ENCODE assay signal across 8 cellular contexts in the genomic region with DNA sequence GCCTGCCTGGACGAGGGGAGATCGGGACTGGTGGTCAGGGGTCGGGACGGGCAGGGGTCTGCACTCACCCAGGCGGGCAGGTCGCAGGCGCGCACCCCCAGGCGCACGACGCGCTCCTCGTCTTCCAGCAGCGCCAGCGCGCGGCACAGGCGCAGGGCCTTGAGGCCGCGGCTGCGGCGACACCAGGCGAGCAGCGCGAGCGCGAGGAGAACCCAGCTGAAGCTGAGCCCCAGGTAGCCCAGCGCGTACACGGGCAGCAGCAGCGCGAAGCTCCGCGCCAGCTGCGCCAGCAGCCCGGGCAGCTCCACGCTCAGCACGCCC. TPM values are rescaled to one million over a fixed set of nuclear protein-coding genes. Genes with fewer than 3 reads are reported as not detected.
DNase-seq lines count a peak whose midpoint lies in the region; ATAC-seq and TF ChIP-seq lines count a peak whose summit lies in the region.

No MANE protein-coding gene starts in this region.

- peak overlapping the region; percentile 93 to 98 for H3K9ac ChIP-seq in colonic mucosa (ENCODE audit: low read depth in 2 of 2, low read length in 2 of 2)

- DNase-seq in NCI-H2196 (lab: John Stamatoyannopoulos, UW; ENCODE audit: unreplicated experiment) (peak; percentile 35), NCI-H2196 treated with DMSO at 0.1 percent for 48 hours (lab: John Stamatoyannopoulos, UW; ENCODE audit: unreplicated experiment) (no peak), T-helper 17 cell (no peak), colonic mucosa (peak; percentile 50), left lung (peak in 1 of 2 donors; percentile 71)
- DNase-seq in stimulated activated CD4-positive, alpha-beta T cell treated with anti-CD3 and anti-CD28 coated beads, Interleukin-4, amount 100 ng/mL, for 1 hour, result peak; percentile 68

- H3K9me3 ChIP-seq in T-helper 17 cell (ENCODE audit: control insufficient read depth, low read length, poor library complexity, severe bottlenecking) (no peaks in the 10 kb centered on the region), colonic mucosa (no peaks in the 10 kb centered on the region), left lung (no peaks in the 10 kb centered on the region)

- TF ChIP-seq CTCF in colonic mucosa (IDR thresholded peaks at IDR 0.05) (no peak), left lung (IDR thresholded peaks at IDR 0.05) (no peak)

- H3K36me3 Mint-ChIP-seq in IgD-negative memory B cell (no peaks in the 10 kb centered on the region), T-helper 17 cell (ENCODE audit: low read depth) (peaks cover 7% of the 10 kb centered on the region)

- H3K27me3 ChIP-seq in colonic mucosa, result no peaks in the 10 kb centered on the region
- H3K27me3 ChIP-seq in left lung, result no peaks in the 10 kb centered on the region

- H3K36me3 ChIP-seq in colonic mucosa (no peaks in the 10 kb centered on the region), left lung (no peaks in the 10 kb centered on the region)

- H3K4me3 Mint-ChIP-seq in IgD-negative memory B cell (peak overlapping the region; percentile 85 to 96 (median 91)), T-helper 17 cell (peak overlapping the region; percentile 95)

- no peaks in the 10 kb centered on the region for H3K9me3 Mint-ChIP-seq in IgD-negative memory B cell

- H3K4me1 ChIP-seq in colonic mucosa (peaks cover 3% of the 10 kb centered on the region), left lung (peaks cover 0 to 39% of the 10 kb centered on the region in 2 donors)

- intact Hi-C loops in colonic mucosa (cut with DNase I) (loop anchor here (5.0 kb wide), 2 partner anchors 52 to 122 kb away; no protein-coding TSS in a partner anchor), left lung (cut with DNase I) (no loop called here)

- ATAC-seq in GM21737 (IDR thresholded peaks at IDR 0.05; ENCODE audit: unreplicated experiment), result peak; percentile 45
- peak; percentile 55 for ATAC-seq in T-helper 17 cell
- ATAC-seq in left lung, result peak; percentile 51

- H3K4me1 Mint-ChIP-seq in IgD-negative memory B cell (peaks cover 19 to 26% (median 20%) of the 10 kb centered on the region in 3 donors), T-helper 17 cell (peaks cover 26% of the 10 kb centered on the region)

- H3K27ac Mint-ChIP-seq in IgD-negative memory B cell (peak overlapping the region in 2 of 3 donors; percentile 92 to 98), T-helper 17 cell (peak overlapping the region; percentile 97)

- H3K27ac ChIP-seq in colonic mucosa (peak overlapping the region; percentile 99), left lung (peak overlapping the region; percentile 97 to 99)

- H3K27me3 Mint-ChIP-seq in IgD-negative memory B cell, result no peaks in the 10 kb centered on the region
- no peaks in the 10 kb centered on the region for H3K27me3 Mint-ChIP-seq in T-helper 17 cell

- H3K4me3 ChIP-seq in colonic mucosa (peak overlapping the region; percentile 84), left lung (peak overlapping the region; percentile 79 to 84)

RNA-seq across cellular contexts. Expression of a gene that starts 0.3 kb away (rescaled TPM):
- 13.2 TPM for polyA plus RNA-seq in IgD-negative memory B cell
- total RNA-seq in T-helper 17 cell, result 100 to 1,000 TPM; 104 to 113 TPM
- 100 to 1,000 TPM in 1 of 2 donors, 10 to 100 TPM in 1; 57.5 to 105 TPM for total RNA-seq in colonic mucosa
- 10 to 100 TPM; 69.7 to 75.7 TPM for total RNA-seq in left lung

RNA-seq across cellular contexts. Expression of a gene that starts 27.4 kb away (rescaled TPM):
- polyA plus RNA-seq in IgD-negative memory B cell, result 15.6 TPM
- total RNA-seq in T-helper 17 cell (10 to 100 TPM; 12.4 to 15.0 TPM), colonic mucosa (10 to 100 TPM; 16.4 to 21.8 TPM), left lung (10 to 100 TPM; 10.8 to 17.3 TPM)

Comparison
In these comparisons a context has a peak if more than half of its experiments do, and no peak if none do; other contexts are left out.
1. DNase-seq: peak in NCI-H2196 (single experiment), colonic mucosa (single experiment) and stimulated activated CD4-positive, alpha-beta T cell treated with anti-CD3 and anti-CD28 coated beads, Interleukin-4, amount 100 ng/mL, for 1 hour (single experiment); none in NCI-H2196 treated with DMSO at 0.1 percent for 48 hours (single experiment) and T-helper 17 cell (0 of 3).
2. Peak in every context shown above with its lines, with median percentiles within 50 percentile points of each other: ATAC-seq.